Comparison of ENCODE assay signal across 1 cellular context in genomic region chr9:131193051-131193450, GRCh38.
TF ChIP-seq lines count a peak whose summit lies in the region.

No MANE protein-coding gene starts in this region.

TF ChIP-seq in K562, 482 proteins besides CTCF, POLR2A, EP300 and RAD21 (continued from another document):
- TF ChIP-seq FOXA3 (CRISPR knock-in tag; conservative IDR thresholded peaks at IDR 0.05 in 1 of 2, IDR thresholded peaks at IDR 0.05 in 1 of 2): no peak
